In genomic region chr10:108358912-108359311, GRCh38 we compare ENCODE assay signal across 9 cellular contexts.
DNase-seq lines count a peak whose midpoint lies in the region; ATAC-seq, FAIRE-seq and TF ChIP-seq lines count a peak whose summit lies in the region.
"Had no signal": no experiment of that assay in that cellular context is flagged by ENCODE, and none has a peak within 500 bp of the region (broad histone marks: within the 10 kb centered on the region; RNA-seq: fewer than 3 reads in every experiment).

No MANE protein-coding gene starts in this region.

- H4K20me1 ChIP-seq in neural cell (ENCODE audit: insufficient read depth): no peaks in the 10 kb centered on the region

- DNase-seq in SW480 (ENCODE audit: low spot score): peak; percentile 75
- no peak for DNase-seq in NCI-H2081 (lab: John Stamatoyannopoulos, UW)
- no peak for DNase-seq in small intestine
- no peak for DNase-seq in NCI-H526 treated with DMSO at 0.1 percent for 48 hours (lab: John Stamatoyannopoulos, UW)

- H2AFZ ChIP-seq in neural cell (ENCODE audit: low read depth, low read length): no peak overlapping the region

- H3K4me3 ChIP-seq in neural cell (ENCODE audit: low read length) (no peak overlapping the region), small intestine (ENCODE audit: low read depth in 1 of 2, low read length in 2 of 2) (no peak overlapping the region)
- H3K4me3 ChIP-seq: K562 had no signal

- no peak for TF ChIP-seq EP300 in neural cell (conservative IDR thresholded peaks at IDR 0.05; ENCODE audit: poor library complexity, severe bottlenecking)

- WGBS in small intestine, 3 donors: 40 to 62% (median 44%) methylated on average over 3 of the region's 3 CpGs

- H3K36me3 ChIP-seq in neural cell (ENCODE audit: insufficient read depth, low read length) (no peaks in the 10 kb centered on the region), small intestine (ENCODE audit: control insufficient read depth in 2 of 2, insufficient read depth in 2 of 2, low read length in 2 of 2) (no peaks in the 10 kb centered on the region)

- H3K9me3 ChIP-seq in neural cell (ENCODE audit: low read length) (no peaks in the 10 kb centered on the region), small intestine (ENCODE audit: control insufficient read depth, low read depth) (no peaks in the 10 kb centered on the region)

- FAIRE-seq in small intestine (lab: Jason Lieb, UNC): no peak
- FAIRE-seq: K562 had no signal

- TF ChIP-seq RAD21 in neural cell (conservative IDR thresholded peaks at IDR 0.05): peak; percentile 60

- no peaks in the 10 kb centered on the region for H3K27me3 ChIP-seq in neural cell (ENCODE audit: insufficient read depth, low read depth, low read length)
- H3K27me3 ChIP-seq in small intestine (ENCODE audit: control insufficient read depth in 2 of 2, insufficient read depth in 2 of 2, low read length in 2 of 2): no peaks in the 10 kb centered on the region

- no peaks in the 10 kb centered on the region for H3F3A ChIP-seq in neural cell (ENCODE audit: insufficient read depth, low read length, poor library complexity, severe bottlenecking)

- no peak overlapping the region for H3K9ac ChIP-seq in neural cell (ENCODE audit: low read length)

- H3K4me2 ChIP-seq in neural cell (ENCODE audit: low read length): no peak overlapping the region

- H3K27ac ChIP-seq in neural cell (ENCODE audit: low read length) (no peak overlapping the region), small intestine (ENCODE audit: low read depth in 1 of 2, low read length in 1 of 2) (no peak overlapping the region)

- no peaks in the 10 kb centered on the region for H3K79me2 ChIP-seq in neural cell (replicated peaks; ENCODE audit: insufficient read depth, low read length)

- H3K4me1 ChIP-seq in small intestine (ENCODE audit: control insufficient read depth in 2 of 2, insufficient read depth in 1 of 2, low read depth in 1 of 2, low read length in 1 of 2): no peaks in the 10 kb centered on the region

- ATAC-seq in GM18508 (IDR thresholded peaks at IDR 0.05; ENCODE audit: insufficient read depth, unreplicated experiment) (peak; percentile 70), HG02840 (IDR thresholded peaks at IDR 0.05; ENCODE audit: low FRiP score, unreplicated experiment) (peak; percentile 72), GM21526 (IDR thresholded peaks at IDR 0.05; ENCODE audit: low FRiP score, unreplicated experiment) (no peak)
- ATAC-seq: K562 had no signal

- H3K9me2 ChIP-seq in neural cell (ENCODE audit: insufficient read depth, low read length): no peaks in the 10 kb centered on the region

- peak; percentile 58 for TF ChIP-seq CTCF in neural cell (IDR thresholded peaks at IDR 0.05; ENCODE audit: poor library complexity, severe bottlenecking)

TF ChIP-seq in neural cell, 6 proteins besides CTCF, POLR2A, EP300 and RAD21:
- TF ChIP-seq SMC3 (conservative IDR thresholded peaks at IDR 0.05; ENCODE audit: poor library complexity): peak; percentile 55
- TF ChIP-seq POLR2AphosphoS5 (IDR thresholded peaks at IDR 0.05): no peak
